Comparison of ENCODE assay signal across 23 cellular contexts in genomic region chr7:865921-866320, GRCh38. TPM values are rescaled to one million over a fixed set of nuclear protein-coding genes. Genes with fewer than 3 reads are reported as not detected.
DNase-seq lines count a peak whose midpoint lies in the region; ATAC-seq and TF ChIP-seq lines count a peak whose summit lies in the region.
"Had no signal": no experiment of that assay in that cellular context is flagged by ENCODE, and none has a peak within 500 bp of the region (broad histone marks: within the 10 kb centered on the region; RNA-seq: fewer than 3 reads in every experiment).

No MANE protein-coding gene starts in this region.

- H3K36me3 ChIP-seq in ascending aorta (peaks cover 56 to 65% of the 10 kb centered on the region in 2 donors), thoracic aorta (peaks cover 46% of the 10 kb centered on the region), SJCRH30 (peaks cover 3% of the 10 kb centered on the region; the same call in 1 of the 2 replicates)

- H3K4me1 Mint-ChIP-seq in HFFc6 (ENCODE audit: low read depth), result peaks cover 18% of the 10 kb centered on the region
- H3K4me1 Mint-ChIP-seq: nephron progenitor cell had no signal

- ATAC-seq in thoracic aorta (ENCODE audit: insufficient number of reproducible peaks, low FRiP score, low read depth), result no peak
- ATAC-seq: activated CD4-positive, CD25-positive, alpha-beta regulatory T cell treated with anti-CD3 and anti-CD28 coated beads, Interleukin-2, amount 50 U/mL, for 24 hours; activated CD8-positive, alpha-beta T cell treated with anti-CD3 and anti-CD28 coated beads for 36 hours; PC-3 had no signal

- H3K36me3 Mint-ChIP-seq in HFFc6 (ENCODE audit: low read depth), result peaks cover 40% of the 10 kb centered on the region

- H3K9me3 ChIP-seq in ascending aorta (no peaks in the 10 kb centered on the region), thoracic aorta (no peaks in the 10 kb centered on the region), SJCRH30 (replicated peaks) (no peaks in the 10 kb centered on the region)
- H3K9me3 ChIP-seq: adrenal gland had no signal

- H3K27ac ChIP-seq in ascending aorta (peak overlapping the region; percentile 92 to 95), layer of hippocampus (ENCODE audit: low read depth, low read length) (peak overlapping the region; percentile 30), thoracic aorta (peak overlapping the region; percentile 90 to 93), SJCRH30 (no peak overlapping the region)
- H3K27ac ChIP-seq: cardiac muscle cell, parathyroid adenoma had no signal

- no peak overlapping the region for H3K4me3 ChIP-seq in ascending aorta
- H3K4me3 ChIP-seq in thoracic aorta, result no peak overlapping the region
- H3K4me3 ChIP-seq in SJCRH30, result no peak overlapping the region
- H3K4me3 ChIP-seq: adrenal gland, cardiac muscle cell, skin epidermis had no signal

- no peak overlapping the region for H3K4me3 Mint-ChIP-seq in HFFc6
- H3K4me3 Mint-ChIP-seq: activated CD8-positive, alpha-beta T cell treated with anti-CD3 and anti-CD28 coated beads for 36 hours; nephron progenitor cell had no signal

- H3K27me3 Mint-ChIP-seq in HFFc6 (ENCODE audit: insufficient read depth), result no peaks in the 10 kb centered on the region
- H3K27me3 Mint-ChIP-seq: activated CD8-positive, alpha-beta T cell treated with anti-CD3 and anti-CD28 coated beads for 36 hours had no signal

- H3K27ac Mint-ChIP-seq in HFFc6, result peak overlapping the region; percentile 49
- H3K27ac Mint-ChIP-seq: activated CD8-positive, alpha-beta T cell treated with anti-CD3 and anti-CD28 coated beads for 36 hours had no signal

- no peaks in the 10 kb centered on the region for H3K27me3 ChIP-seq in ascending aorta
- no peaks in the 10 kb centered on the region for H3K27me3 ChIP-seq in layer of hippocampus (ENCODE audit: control insufficient read depth, insufficient read depth, low read length)
- H3K27me3 ChIP-seq in thoracic aorta (replicated peaks; ENCODE audit: insufficient read depth), result no peaks in the 10 kb centered on the region
- H3K27me3 ChIP-seq in SJCRH30, result no peaks in the 10 kb centered on the region
- H3K27me3 ChIP-seq: adrenal gland, cardiac muscle cell had no signal

- H3K9me3 Mint-ChIP-seq in HFFc6, result no peaks in the 10 kb centered on the region
- H3K9me3 Mint-ChIP-seq: activated CD8-positive, alpha-beta T cell treated with anti-CD3 and anti-CD28 coated beads for 36 hours; nephron progenitor cell had no signal

- TF ChIP-seq CTCF in HFFc6 (IDR thresholded peaks at IDR 0.05), result no peak
- no peak for TF ChIP-seq CTCF in ascending aorta (IDR thresholded peaks at IDR 0.05)
- TF ChIP-seq CTCF in thoracic aorta (IDR thresholded peaks at IDR 0.05), result no peak

- intact Hi-C loops in ascending aorta (cut with DNase I) (loop anchor here (2.0 to 5.0 kb wide), 3 partner anchors 53 to 354 kb away; no protein-coding TSS in a partner anchor), head of caudate nucleus (cut with DNase I) (no loop called here)

- no peak for DNase-seq in HFFc6
- no peak for DNase-seq in ascending aorta (ENCODE audit: low spot score in 2 of 2)
- no peak for DNase-seq in thoracic aorta (ENCODE audit: low spot score)
- no peak for DNase-seq in head of caudate nucleus
- no peak for DNase-seq in NCI-H82 treated with DMSO at 0.1 percent for 48 hours (lab: John Stamatoyannopoulos, UW; ENCODE audit: unreplicated experiment)
- DNase-seq in SJCRH30, result no peak
- DNase-seq: activated CD8-positive, alpha-beta T cell treated with anti-CD3 and anti-CD28 coated beads for 36 hours; adrenal gland; dermis blood vessel endothelial cell; GOT3; KG1; MM.1S; NCI-H1417; NCI-H2107; NCI-H446 treated with DMSO at 0.1 percent for 48 hours; nephron progenitor cell; PC-3; SHP77 treated with DMSO at 0.1 percent for 48 hours had no signal

- H3K4me1 ChIP-seq in ascending aorta (peaks cover 9 to 30% of the 10 kb centered on the region in 2 donors), thoracic aorta (ENCODE audit: control insufficient read depth in 1 of 2, low read depth in 2 of 2) (peaks cover 18 to 37% of the 10 kb centered on the region in 2 donors), SJCRH30 (no peaks in the 10 kb centered on the region)
- H3K4me1 ChIP-seq: parathyroid adenoma had no signal

RNA-seq across cellular contexts. Expression of gene GET4, which starts 10.4 kb away (rescaled TPM):
- 10 to 100 TPM; 21.3 to 26.3 (median 25.5) TPM for total RNA-seq in HFFc6 (2021; fragmentation: NEBNext Ultra II Directional; extraction: Animal tissue kit (Norgen Biotek cat#: 25700))
- total RNA-seq in ascending aorta (4.2 TPM), thoracic aorta (10 to 100 TPM; 26.9 to 28.4 TPM)
- total RNA-seq in SJCRH30 (2014; rRNA removed; shearing (Covaris generic)), result 21.4 and 22.0 TPM in 2 replicates

RNA-seq across cellular contexts. Expression of gene SUN1, which starts 33.6 kb away (rescaled TPM):
- total RNA-seq in HFFc6 (2021; fragmentation: NEBNext Ultra II Directional; extraction: Animal tissue kit (Norgen Biotek cat#: 25700)), result 10 to 100 TPM; 51.0 to 69.8 (median 61.2) TPM
- 186 TPM for total RNA-seq in ascending aorta
- total RNA-seq in thoracic aorta, result 100 to 1,000 TPM; 205 to 319 TPM
- total RNA-seq in SJCRH30 (2014; rRNA removed; shearing (Covaris generic)), result 62.0 and 83.3 TPM in 2 replicates
